Comparison of ENCODE assay signal across 17 cellular contexts in the genomic region with DNA sequence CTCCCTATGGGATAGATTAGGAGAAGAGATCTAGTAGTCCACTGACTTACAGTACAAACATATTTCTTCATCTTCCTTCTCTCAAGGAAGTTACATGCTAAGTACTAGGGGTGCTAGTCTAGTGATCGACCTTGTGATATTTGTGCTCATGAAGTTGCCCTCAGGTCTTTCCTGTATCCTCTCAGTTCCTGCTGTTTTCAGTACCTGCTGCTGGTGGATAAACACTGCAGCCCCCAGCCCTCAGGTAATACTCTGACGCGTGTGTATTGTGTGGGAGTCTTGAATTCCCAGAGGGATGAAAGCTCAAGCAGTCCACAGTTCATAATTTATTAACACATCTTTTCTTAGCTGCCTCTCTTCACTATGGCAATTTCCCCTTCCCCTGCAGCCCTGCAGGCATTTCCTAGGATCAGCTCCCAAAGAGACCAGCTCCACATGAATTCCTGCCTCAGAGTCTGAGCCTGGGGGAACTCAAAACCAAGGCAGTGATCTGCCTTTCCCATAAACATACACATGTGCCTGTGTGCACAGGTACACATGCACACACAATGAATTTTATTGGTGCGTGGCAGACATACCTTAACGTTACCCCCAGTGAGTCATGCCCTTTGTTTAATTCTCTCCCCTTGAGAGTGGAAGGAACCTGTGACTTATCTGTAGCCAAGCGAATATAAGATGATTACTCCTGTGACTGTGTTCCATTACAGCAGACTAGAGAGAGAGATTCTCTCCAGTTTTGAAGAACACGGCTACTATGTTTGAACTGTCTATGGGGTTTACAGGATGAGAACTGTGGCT. TPM values are rescaled to one million over a fixed set of nuclear protein-coding genes. Genes with fewer than 3 reads are reported as not detected.
DNase-seq lines count a peak whose midpoint lies in the region; ATAC-seq and TF ChIP-seq lines count a peak whose summit lies in the region.
"Had no signal": no experiment of that assay in that cellular context is flagged by ENCODE, and none has a peak within 500 bp of the region (broad histone marks: within the 10 kb centered on the region; RNA-seq: fewer than 3 reads in every experiment).

No MANE protein-coding gene starts in this region.

- no peak overlapping the region for H3K27ac ChIP-seq in mammary epithelial cell (ENCODE audit: insufficient read depth, low read depth, low read length)

- no peak for TF ChIP-seq CTCF in mammary epithelial cell (conservative IDR thresholded peaks at IDR 0.05 in 1 of 2, IDR thresholded peaks at IDR 0.05 in 1 of 2; ENCODE audit: extremely low read depth in 1 of 2, insufficient read depth in 1 of 2, low read depth in 1 of 2, low read length in 2 of 2)
- TF ChIP-seq CTCF in mesothelial cell of epicardium (IDR thresholded peaks at IDR 0.05; ENCODE audit: unreplicated experiment): no peak

- WGBS in mammary epithelial cell (ENCODE audit: low coverage, missing lambda C conversion rate): 39% methylated on average over 7 of the region's 7 CpGs

- DNase-seq in COLO668 (lab: John Stamatoyannopoulos, UW; ENCODE audit: unreplicated experiment) (peak; percentile 40), mammary epithelial cell (peak; percentile 68), mesothelial cell of epicardium (ENCODE audit: low spot score in 2 of 2, unreplicated experiment in 2 of 2) (no peak), left lobe of liver (ENCODE audit: low spot score) (no peak), AG08396 (ENCODE audit: low spot score) (no peak)
- DNase-seq in activated effector memory CD4-positive, alpha-beta T cell treated with Interleukin-2 at 50 U/mL for 16 hours: no peak
- no peak for DNase-seq in activated CD4-positive, alpha-beta T cell treated with anti-CD3 and anti-CD28 coated beads for 1 hour
- DNase-seq: activated CD4-positive, CD25-positive, alpha-beta regulatory T cell; activated T-cell treated with anti-CD3 and anti-CD28 coated beads, Interleukin-2, amount 50 U/mL, for 4 hours; amniotic stem cell; cortex of kidney; DND-41; HFFc6; NCI-H2107 had no signal

- in situ Hi-C loops in mammary epithelial cell (cut with MboI; ENCODE audit: low sequenced_read_pairs in 2 of 2): no loop called here

- H2AFZ ChIP-seq in mammary epithelial cell (ENCODE audit: low read depth, low read length): no peak overlapping the region

- BruUV-seq in mammary epithelial cell (replicated peaks; lab: Mats Ljungman, UMichigan): no TSS peak

- intact Hi-C loops in mammary epithelial cell (cut with micrococcal nuclease): no loop called here

- H4K20me1 ChIP-seq in mammary epithelial cell (ENCODE audit: insufficient read depth, low read length): no peaks in the 10 kb centered on the region

- no peaks in the 10 kb centered on the region for H3K27me3 Mint-ChIP-seq in mesothelial cell of epicardium (ENCODE audit: low read depth)

- H3K4me1 Mint-ChIP-seq in mesothelial cell of epicardium: peaks cover 62% of the 10 kb centered on the region

- H3K79me2 ChIP-seq in mammary epithelial cell (ENCODE audit: insufficient read depth, low read length): no peaks in the 10 kb centered on the region

- H3K9ac ChIP-seq in mammary epithelial cell (ENCODE audit: insufficient read depth, low read length): no peak overlapping the region

- H3K36me3 Mint-ChIP-seq in mesothelial cell of epicardium: no peaks in the 10 kb centered on the region

- peak overlapping the region; percentile 11 for H3K4me2 ChIP-seq in mammary epithelial cell (ENCODE audit: insufficient read depth, low read depth, low read length)

- no peak for TF ChIP-seq RAD21 in Ishikawa (IDR thresholded peaks at IDR 0.05; ENCODE audit: low read depth)

- H3K9me3 Mint-ChIP-seq in mesothelial cell of epicardium: no peaks in the 10 kb centered on the region
- H3K9me3 Mint-ChIP-seq: activated T-cell treated with anti-CD3 and anti-CD28 coated beads, Interleukin-2, amount 50 U/mL, for 4 hours; HFFc6 had no signal

- no peak overlapping the region for H3K4me3 ChIP-seq in mammary epithelial cell (replicated peaks in 1 of 3; ENCODE audit: insufficient read depth in 1 of 3, low read depth in 2 of 3, low read length in 3 of 3)

- H3K4me3 Mint-ChIP-seq in mesothelial cell of epicardium: no peak overlapping the region
- H3K4me3 Mint-ChIP-seq: activated T-cell treated with anti-CD3 and anti-CD28 coated beads, Interleukin-2, amount 50 U/mL, for 4 hours; HFFc6 had no signal

- no peak for TF ChIP-seq EP300 in Ishikawa (IDR thresholded peaks at IDR 0.05; ENCODE audit: borderline replicate concordance)

- no peak for ATAC-seq in left lobe of liver

- no peaks in the 10 kb centered on the region for H3K27me3 ChIP-seq in mammary epithelial cell (ENCODE audit: insufficient read depth, low read length)

- no peaks in the 10 kb centered on the region for H3K36me3 ChIP-seq in mammary epithelial cell (ENCODE audit: insufficient read depth, low read length)

- H3K27ac Mint-ChIP-seq in mesothelial cell of epicardium: peak overlapping the region; percentile 86
- H3K27ac Mint-ChIP-seq: HFFc6 had no signal

- dilution Hi-C loops in mammary epithelial cell (cut with HindIII; ENCODE audit: low sequenced_read_pairs): no loop called here

- no peaks in the 10 kb centered on the region for H3K9me3 ChIP-seq in mammary epithelial cell (replicated peaks; ENCODE audit: insufficient read depth, low read length)

- CTCF ChIA-PET in mammary epithelial cell (lab: Charles Lee; ENCODE audit: low non-redundant PET): no interaction called here

- H3K4me1 ChIP-seq in mammary epithelial cell (ENCODE audit: insufficient read depth, low read length): peaks cover 49% of the 10 kb centered on the region

TF ChIP-seq in Ishikawa, 13 proteins besides CTCF, POLR2A, EP300 and RAD21:
- TF ChIP-seq, protein P1, sequence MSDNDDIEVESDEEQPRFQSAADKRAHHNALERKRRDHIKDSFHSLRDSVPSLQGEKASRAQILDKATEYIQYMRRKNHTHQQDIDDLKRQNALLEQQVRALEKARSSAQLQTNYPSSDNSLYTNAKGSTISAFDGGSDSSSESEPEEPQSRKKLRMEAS (IDR thresholded peaks at IDR 0.05): peak; percentile 40; the same call in 1 of the 2 replicates
- TF ChIP-seq NFIC (IDR thresholded peaks at IDR 0.05) (no peak), TEAD4 (IDR thresholded peaks at IDR 0.05) (peak; percentile 29; the same call in 1 of the 2 replicates), ZBTB7A (IDR thresholded peaks at IDR 0.05; ENCODE audit: low read depth) (no peak)

RNA-seq across cellular contexts. Expression of a gene that starts 14.0 kb away (rescaled TPM):
- total RNA-seq in mammary epithelial cell (not detected), mesothelial cell of epicardium (0.47 to 1.4 TPM (median 0.51 TPM) in 3 replicates), left lobe of liver (867 TPM)
- polyA plus RNA-seq in mammary epithelial cell: not detected
- polyA minus RNA-seq in mammary epithelial cell: not detected
- total RNA-seq: HFFc6, lung microvascular endothelial cell, osteoblast had no signal

RNA-seq across cellular contexts. Expression of a gene that starts 28.5 kb away (rescaled TPM):
- total RNA-seq in mammary epithelial cell (not detected), mesothelial cell of epicardium (0.16 to 0.29 TPM in 2 of 3 replicates, not detected in the other), left lobe of liver (not detected)
- polyA plus RNA-seq in mammary epithelial cell: 0.08 TPM
- polyA minus RNA-seq in mammary epithelial cell: not detected
- total RNA-seq: HFFc6, lung microvascular endothelial cell, osteoblast had no signal

Comparison
In these comparisons a context has a peak if more than half of its experiments do, and no peak if none do; other contexts are left out.
1. DNase-seq: peak in COLO668 (single experiment) and mammary epithelial cell (single experiment); none in mesothelial cell of epicardium (0 of 2), left lobe of liver (single experiment), activated effector memory CD4-positive, alpha-beta T cell treated with Interleukin-2 at 50 U/mL for 16 hours (single experiment), AG08396 (single experiment) and activated CD4-positive, alpha-beta T cell treated with anti-CD3 and anti-CD28 coated beads for 1 hour (single experiment).
2. RNA of a gene that starts 14.0 kb away (total RNA-seq): 867 TPM in left lobe of liver (single experiment); 0.47 to 1.4 TPM in mesothelial cell of epicardium and not detected in mammary epithelial cell; every median in the first group is over 100 times any median in the second.